26 cellular contexts compared by ENCODE assay signal in the genomic region with DNA sequence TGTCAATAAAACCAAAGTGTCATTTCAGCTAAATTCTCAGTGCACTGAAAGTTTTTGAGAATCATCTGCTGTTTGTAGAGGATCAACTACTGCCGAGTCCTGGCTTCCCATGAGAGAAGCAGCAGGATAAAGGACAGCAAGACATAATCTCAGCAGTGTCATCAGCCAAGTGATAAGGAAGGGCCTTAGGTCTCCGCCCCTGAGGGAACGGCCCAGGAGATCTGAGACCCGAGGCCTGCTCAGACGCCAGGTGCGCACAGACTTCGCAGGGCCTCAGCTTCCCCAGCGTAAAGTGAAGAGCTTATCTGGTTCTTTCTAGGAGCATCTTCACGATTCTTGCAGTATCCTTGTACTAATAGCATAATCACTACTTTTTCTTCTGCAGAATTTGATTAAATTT. TPM values are rescaled to one million over a fixed set of nuclear protein-coding genes. Genes with fewer than 3 reads are reported as not detected.
DNase-seq lines count a peak whose midpoint lies in the region; ATAC-seq and TF ChIP-seq lines count a peak whose summit lies in the region.
"Had no signal": no experiment of that assay in that cellular context is flagged by ENCODE, and none has a peak within 500 bp of the region (broad histone marks: within the 10 kb centered on the region; RNA-seq: fewer than 3 reads in every experiment).

No MANE protein-coding gene starts in this region.

- H3K36me3 Mint-ChIP-seq in CD8-positive, alpha-beta T cell, result no peaks in the 10 kb centered on the region
- H3K36me3 Mint-ChIP-seq in nephron progenitor cell (ENCODE audit: low read depth), result no peaks in the 10 kb centered on the region
- H3K36me3 Mint-ChIP-seq: CD4-positive, alpha-beta memory T cell had no signal

- H3K9me3 Mint-ChIP-seq in CD8-positive, alpha-beta T cell, result no peaks in the 10 kb centered on the region
- H3K9me3 Mint-ChIP-seq in nephron progenitor cell, result no peaks in the 10 kb centered on the region
- H3K9me3 Mint-ChIP-seq: activated CD4-positive, alpha-beta T cell treated with anti-CD3 and anti-CD28 coated beads, Interleukin-2, amount 10 ng/mL, durations not matched to agents 24 days and 14 days; CD4-positive, alpha-beta memory T cell had no signal

- H3K4me1 ChIP-seq in CD8-positive, alpha-beta T cell (ENCODE audit: insufficient read depth, low read length), result peaks cover 11% of the 10 kb centered on the region
- H3K4me1 ChIP-seq in NT2/D1 (ENCODE audit: insufficient read depth, insufficient read length), result peaks cover 17% of the 10 kb centered on the region

- ATAC-seq in CD8-positive, alpha-beta T cell, result no peak
- ATAC-seq in HG03196 (IDR thresholded peaks at IDR 0.05; ENCODE audit: unreplicated experiment), result no peak

- no peak overlapping the region for H3K4me3 ChIP-seq in CD8-positive, alpha-beta T cell (ENCODE audit: low read depth, low read length)
- H3K4me3 ChIP-seq in NT2/D1 (ENCODE audit: insufficient read length, low read depth) (peak overlapping the region; percentile 11), fibroblast of mammary gland (ENCODE audit: control insufficient read depth, low read depth, low read length) (peak overlapping the region; percentile 81)
- H3K4me3 ChIP-seq: adrenal gland had no signal

- H3K27ac Mint-ChIP-seq in CD8-positive, alpha-beta T cell, result no peak overlapping the region
- H3K27ac Mint-ChIP-seq in nephron progenitor cell, result no peak overlapping the region
- H3K27ac Mint-ChIP-seq: activated CD4-positive, alpha-beta T cell treated with anti-CD3 and anti-CD28 coated beads, Interleukin-2, amount 10 ng/mL, durations not matched to agents 24 days and 14 days had no signal

- H3K4me3 Mint-ChIP-seq in CD8-positive, alpha-beta T cell, result peak overlapping the region; percentile 20
- peak overlapping the region; percentile 89 for H3K4me3 Mint-ChIP-seq in nephron progenitor cell

- H3K9ac ChIP-seq in NT2/D1 (ENCODE audit: insufficient read length, low read depth), result no peak overlapping the region

- peaks cover 27% of the 10 kb centered on the region for H3K27me3 Mint-ChIP-seq in CD8-positive, alpha-beta T cell (ENCODE audit: low read depth)
- H3K27me3 Mint-ChIP-seq in nephron progenitor cell (ENCODE audit: low read depth, poor library complexity), result peaks cover 30% of the 10 kb centered on the region

- CTCF ChIA-PET in CD8-positive, alpha-beta T cell (lab: Charles Lee), result interaction anchor here (1.5 kb wide), 1 partner anchor 23 kb away, joined by 4 read pairs; no protein-coding TSS in a partner anchor
- CTCF ChIA-PET in RWPE1 (lab: Yijun Ruan, JAX), result no interaction called here

- H3K27ac ChIP-seq in CD8-positive, alpha-beta T cell (ENCODE audit: low read depth, low read length), result no peak overlapping the region
- H3K27ac ChIP-seq in RWPE1, result no peak overlapping the region
- H3K27ac ChIP-seq: adrenal gland, suprapubic skin had no signal

- no peak for DNase-seq in CD8-positive, alpha-beta T cell
- DNase-seq in NT2/D1 (ENCODE audit: low read depth, low spot score), result no peak
- no peak for DNase-seq in fibroblast of mammary gland (ENCODE audit: low read depth)
- DNase-seq in nephron progenitor cell, result no peak
- no peak for DNase-seq in stimulated activated CD4-positive, alpha-beta T cell treated with anti-CD3 and anti-CD28 coated beads, Interleukin-4, amount 100 ng/mL, for 24 hours
- DNase-seq in RWPE1 (ENCODE audit: low spot score), result no peak
- DNase-seq in SW480 (ENCODE audit: low spot score), result no peak
- DNase-seq: activated CD4-positive, alpha-beta T cell treated with anti-CD3 and anti-CD28 coated beads, Interleukin-2, amount 10 ng/mL, durations not matched to agents 24 days and 14 days; activated gamma-delta T cell; adrenal gland; CD4-positive, alpha-beta memory T cell; cerebellar nuclear complex; DMS53; effector memory CD4-positive, alpha-beta T cell; hippocampal formation; Karpas-422; kidney glomerular epithelial cell; midbrain; NCI-H1092; NCI-H2029 treated with DMSO at 0.1 percent for 48 hours; NCI-H510A; stimulated activated CD4-positive, alpha-beta T cell treated with anti-CD3 and anti-CD28 coated beads, Interleukin-12 subunit alpha, Interleukin-12 subunit beta, amount 100 ng/mL, for 4 hours; SW 1271 had no signal

- H3K9me3 ChIP-seq in CD8-positive, alpha-beta T cell (ENCODE audit: low read length), result no peaks in the 10 kb centered on the region
- H3K9me3 ChIP-seq in NT2/D1 (ENCODE audit: insufficient read depth, low read length), result no peaks in the 10 kb centered on the region
- H3K9me3 ChIP-seq: adrenal gland, suprapubic skin, vagina had no signal

- intact Hi-C loops in CD8-positive, alpha-beta T cell (cut with DNase I, micrococcal nuclease), result no loop called here

- peaks cover 16% of the 10 kb centered on the region for H3K27me3 ChIP-seq in CD8-positive, alpha-beta T cell (ENCODE audit: insufficient read depth, low read length)
- peaks cover 23% of the 10 kb centered on the region for H3K27me3 ChIP-seq in NT2/D1 (ENCODE audit: insufficient read depth, insufficient read length)
- H3K27me3 ChIP-seq: adrenal gland, vagina had no signal

- H3K36me3 ChIP-seq in CD8-positive, alpha-beta T cell (ENCODE audit: insufficient read depth, low read length), result no peaks in the 10 kb centered on the region
- H3K36me3 ChIP-seq in NT2/D1 (ENCODE audit: insufficient read depth, insufficient read length, low read length), result peaks cover 46% of the 10 kb centered on the region
- H3K36me3 ChIP-seq: adrenal gland, suprapubic skin, vagina had no signal

- no peak for TF ChIP-seq CTCF in CD8-positive, alpha-beta T cell (IDR thresholded peaks at IDR 0.05)
- TF ChIP-seq CTCF in fibroblast of mammary gland (conservative IDR thresholded peaks at IDR 0.05; ENCODE audit: control insufficient read depth, insufficient read depth, low read depth, low read length) (no peak), nephron progenitor cell (IDR thresholded peaks at IDR 0.05) (no peak), RWPE1 (conservative IDR thresholded peaks at IDR 0.05; ENCODE audit: low read depth) (no peak)

- POLR2A ChIA-PET in CD8-positive, alpha-beta T cell (lab: Charles Lee), result no interaction called here
- POLR2A ChIA-PET in RWPE1 (lab: Yijun Ruan, JAX; ENCODE audit: low non-redundant PET), result no interaction called here

- H3K4me1 Mint-ChIP-seq in CD8-positive, alpha-beta T cell (ENCODE audit: low read depth), result peaks cover 6% of the 10 kb centered on the region
- H3K4me1 Mint-ChIP-seq in nephron progenitor cell, result peaks cover 64% of the 10 kb centered on the region
- H3K4me1 Mint-ChIP-seq: activated CD4-positive, alpha-beta T cell treated with anti-CD3 and anti-CD28 coated beads, Interleukin-2, amount 10 ng/mL, durations not matched to agents 24 days and 14 days had no signal

RNA-seq across cellular contexts. Expression of a gene that starts 2.4 kb away (rescaled TPM):
- 1 to 10 TPM; 7.9 to 9.9 TPM for total RNA-seq in CD8-positive, alpha-beta T cell

RNA-seq across cellular contexts. Expression of a gene that starts 58.8 kb away (rescaled TPM):
- 10 to 100 TPM; 23.3 to 24.9 TPM for total RNA-seq in CD8-positive, alpha-beta T cell
